In genomic region chr6:149318581-149319286, GRCh38 we compare ENCODE assay signal across 8 cellular contexts. TPM values are rescaled to one million over a fixed set of nuclear protein-coding genes. Genes with fewer than 3 reads are reported as not detected.
DNase-seq lines count a peak whose midpoint lies in the region; ATAC-seq and TF ChIP-seq lines count a peak whose summit lies in the region.

No MANE protein-coding gene starts in this region.

- WGBS in neuronal stem cell (ENCODE audit: extremely low coverage in 2 of 2, insufficient read length in 2 of 2, insufficient replicate concordance in 1 of 2), 2 donors: no CpG with 5 or more reads among the region's 14 CpGs

- H3K18ac ChIP-seq in neuronal stem cell (ENCODE audit: low read length): no peak overlapping the region

- H3K14ac ChIP-seq in neuronal stem cell (ENCODE audit: low read length): no peak overlapping the region

- H2BK120ac ChIP-seq in neuronal stem cell (ENCODE audit: low read depth, low read length): no peak overlapping the region

- peak overlapping the region; percentile 78 for H3K9ac ChIP-seq in neuronal stem cell (ENCODE audit: low read depth, low read length, poor library complexity)

- no peak overlapping the region for H3K4ac ChIP-seq in neuronal stem cell (ENCODE audit: low read length)

- no peak overlapping the region for H4K91ac ChIP-seq in neuronal stem cell (ENCODE audit: low read depth, low read length, poor library complexity)

- peak overlapping the region; percentile 75 for H3K4me2 ChIP-seq in neuronal stem cell (ENCODE audit: insufficient read depth, low read length, poor library complexity, severe bottlenecking)

- H3K79me1 ChIP-seq in neuronal stem cell (ENCODE audit: low read depth, low read length): no peaks in the 10 kb centered on the region

- no peak overlapping the region for H2AK5ac ChIP-seq in neuronal stem cell (ENCODE audit: low read depth, low read length)

- DNase-seq in stimulated activated CD4-positive, alpha-beta T cell treated with anti-CD3 and anti-CD28 coated beads, Interleukin-1b, Interleukin-23, amount 100 ng/mL, for 48 hours: peak; percentile 71
- no peak for DNase-seq in stimulated activated CD4-positive, alpha-beta T cell treated with anti-CD3 and anti-CD28 coated beads, Interleukin-4, amount 100 ng/mL, for 1 hour
- DNase-seq in SW480 (ENCODE audit: low spot score): peak; percentile 34
- DNase-seq in erythroblast (lab: John Stamatoyannopoulos, UW): peak; percentile 59 to 67
- DNase-seq in neuronal stem cell (ENCODE audit: low spot score): no peak
- DNase-seq in NK-92 treated with Interleukin-12 subunit alpha and Interleukin-12 subunit beta, amount 100 ng/mL, for 24 hours (lab: John Stamatoyannopoulos, UW): no peak
- DNase-seq in iPS-NIHi7 (ENCODE audit: extremely low spot score): no peak

- no peak overlapping the region for H2BK5ac ChIP-seq in neuronal stem cell (ENCODE audit: low read length)

- ATAC-seq in HG03064 (IDR thresholded peaks at IDR 0.05; ENCODE audit: low read depth, unreplicated experiment): peak; percentile 13

- H3K36me3 ChIP-seq in neuronal stem cell (replicated peaks in 1 of 2; ENCODE audit: control insufficient read depth in 2 of 2, insufficient read depth in 2 of 2, low read length in 2 of 2): no peaks in the 10 kb centered on the region

- peaks cover 0 to 20% of the 10 kb centered on the region in 2 donors for H3K4me1 ChIP-seq in neuronal stem cell (ENCODE audit: control insufficient read depth in 2 of 2, insufficient read depth in 1 of 2, low read depth in 1 of 2, low read length in 2 of 2)

- no peaks in the 10 kb centered on the region for H3K27me3 ChIP-seq in neuronal stem cell (ENCODE audit: control insufficient read depth in 3 of 3, insufficient read depth in 3 of 3, low read depth in 1 of 3, low read length in 3 of 3)

- H3K9me3 ChIP-seq in neuronal stem cell (replicated peaks in 1 of 2; ENCODE audit: control insufficient read depth in 2 of 2, insufficient read depth in 1 of 2, low read depth in 1 of 2, low read length in 2 of 2): no peaks in the 10 kb centered on the region

- no peak overlapping the region for H2BK12ac ChIP-seq in neuronal stem cell (ENCODE audit: low read length)

- no peak overlapping the region for H2AFZ ChIP-seq in neuronal stem cell (ENCODE audit: low read length)

- no peak overlapping the region for H3K27ac ChIP-seq in neuronal stem cell (replicated peaks; ENCODE audit: low read length)

- TF ChIP-seq POLR2A in erythroblast (IDR thresholded peaks at IDR 0.05; ENCODE audit: low read length): no peak

- H3K23ac ChIP-seq in neuronal stem cell (ENCODE audit: low read depth, low read length, poor library complexity): no peak overlapping the region

- no peak overlapping the region for H2BK15ac ChIP-seq in neuronal stem cell (ENCODE audit: low read length)

- H4K8ac ChIP-seq in neuronal stem cell (ENCODE audit: low read depth, low read length): no peak overlapping the region

- H3K4me3 ChIP-seq in neuronal stem cell (ENCODE audit: low read length in 2 of 2): peak overlapping the region; percentile 56 to 98

RNA-seq across cellular contexts. Expression of gene TAB2, which starts 1.2 kb away (rescaled TPM):
- 76.2 TPM for polyA plus RNA-seq in neuronal stem cell (2013, experiment 1 of 2)
- polyA plus RNA-seq in neuronal stem cell (2013, experiment 2 of 2): 77.1 TPM

Comparison
In these comparisons a context has a peak if more than half of its experiments do, and no peak if none do; other contexts are left out.
1. DNase-seq: peak in stimulated activated CD4-positive, alpha-beta T cell treated with anti-CD3 and anti-CD28 coated beads, Interleukin-1b, Interleukin-23, amount 100 ng/mL, for 48 hours (single experiment), SW480 (single experiment) and erythroblast (2 of 2); none in stimulated activated CD4-positive, alpha-beta T cell treated with anti-CD3 and anti-CD28 coated beads, Interleukin-4, amount 100 ng/mL, for 1 hour (single experiment), neuronal stem cell (single experiment), NK-92 treated with Interleukin-12 subunit alpha and Interleukin-12 subunit beta, amount 100 ng/mL, for 24 hours (single experiment) and iPS-NIHi7 (single experiment).